8 cellular contexts compared by ENCODE assay signal in genomic region chr13:113393572-113394503, GRCh38. TPM values are rescaled to one million over a fixed set of nuclear protein-coding genes. Genes with fewer than 3 reads are reported as not detected.
DNase-seq lines count a peak whose midpoint lies in the region; ATAC-seq and TF ChIP-seq lines count a peak whose summit lies in the region.

No MANE protein-coding gene starts in this region.

- DNase-seq in AG09309 (ENCODE audit: low read depth) = no peak
- peak; percentile 38 for DNase-seq in NCI-H2196 treated with DMSO at 0.1 percent for 48 hours (lab: John Stamatoyannopoulos, UW; ENCODE audit: unreplicated experiment)
- peak; percentile 60 to 71 for DNase-seq in activated CD4-positive, alpha-beta T cell treated with anti-CD3 and anti-CD28 coated beads for 24 hours (ENCODE audit: low read depth in 2 of 2)
- peak; percentile 73 for DNase-seq in choroid plexus epithelial cell (ENCODE audit: low read depth)
- peak; percentile 82 for DNase-seq in left lobe of liver (ENCODE audit: low spot score)
- peak; percentile 76 for DNase-seq in stimulated activated CD4-positive, alpha-beta T cell treated with anti-CD3 and anti-CD28 coated beads, Interleukin-2, amount 100 ng/mL, for 4 hours (ENCODE audit: low read depth)

- TF ChIP-seq CTCF in AG09309 (IDR thresholded peaks at IDR 0.05; ENCODE audit: control insufficient read depth, insufficient read depth, low read depth, low read length, missing control alignments) = peak; percentile 50
- peak; percentile 43 for TF ChIP-seq CTCF in choroid plexus epithelial cell (conservative IDR thresholded peaks at IDR 0.05; ENCODE audit: low read depth, low read length)

- ATAC-seq in GM18867 (IDR thresholded peaks at IDR 0.05; ENCODE audit: unreplicated experiment) (peak; percentile 97), HG03095 (IDR thresholded peaks at IDR 0.05; ENCODE audit: unreplicated experiment) (peak; percentile 99), left lobe of liver (peak; percentile 97)

- H3K4me3 ChIP-seq in AG09309 (ENCODE audit: control insufficient read depth, low read depth, low read length) (peak overlapping the region; percentile 91), choroid plexus epithelial cell (ENCODE audit: low read depth, low read length) (peak overlapping the region; percentile 76)

RNA-seq across cellular contexts. Expression of gene GRTP1, which starts 29.9 kb away (rescaled TPM):
- total RNA-seq in left lobe of liver = 38.3 TPM

RNA-seq across cellular contexts. Expression of gene ADPRHL1, which starts 59.5 kb away (rescaled TPM):
- 1.2 TPM for total RNA-seq in left lobe of liver
